Comparison of ENCODE assay signal across 8 cellular contexts in genomic region chr10:22002531-22003110, GRCh38. TPM values are rescaled to one million over a fixed set of nuclear protein-coding genes. Genes with fewer than 3 reads are reported as not detected.
A peak's percentile ranks its signal among the peaks of the same experiment; 100 is the strongest.
DNase-seq lines count a peak whose midpoint lies in the region; ATAC-seq and TF ChIP-seq lines count a peak whose summit lies in the region.

No MANE protein-coding gene starts in this region.

- H3K4me1 Mint-ChIP-seq in activated naive CD4-positive, alpha-beta T cell treated with anti-CD3 and anti-CD28 coated beads, Interleukin-2, amount 10 ng/mL, durations not matched to agents 7 days and 5 days: peaks cover 37% of the 10 kb centered on the region

- ATAC-seq in GM21526 (IDR thresholded peaks at IDR 0.05; ENCODE audit: low FRiP score, unreplicated experiment): peak; percentile 17
- peak in 3 of 4 donors; percentile 18 to 27 (median 25) for ATAC-seq in heart left ventricle
- peak in 2 of 4 donors; percentile 4 to 14 for ATAC-seq in psoas muscle

- H3K4me3 Mint-ChIP-seq in activated naive CD4-positive, alpha-beta T cell treated with anti-CD3 and anti-CD28 coated beads, Interleukin-2, amount 10 ng/mL, durations not matched to agents 7 days and 5 days: peak overlapping the region; percentile 87

- H3K27ac ChIP-seq in HUES6 (ENCODE audit: low read depth, low read length) (no peak overlapping the region), heart left ventricle (peak overlapping the region; percentile 78 to 99 (median 96)), psoas muscle (peak overlapping the region; percentile 94)

- no peaks in the 10 kb centered on the region for H3K9me3 Mint-ChIP-seq in activated naive CD4-positive, alpha-beta T cell treated with anti-CD3 and anti-CD28 coated beads, Interleukin-2, amount 10 ng/mL, durations not matched to agents 7 days and 5 days

- H3K27me3 ChIP-seq in HUES6 (ENCODE audit: control insufficient read depth, insufficient read depth, low read length) (peaks cover 9% of the 10 kb centered on the region), heart left ventricle (no peaks in the 10 kb centered on the region), psoas muscle (ENCODE audit: insufficient read depth in 3 of 3, low read length in 2 of 3) (no peaks in the 10 kb centered on the region)

- peak overlapping the region; percentile 91 for H3K27ac Mint-ChIP-seq in activated naive CD4-positive, alpha-beta T cell treated with anti-CD3 and anti-CD28 coated beads, Interleukin-2, amount 10 ng/mL, durations not matched to agents 7 days and 5 days

- peaks cover 13% of the 10 kb centered on the region for H3K27me3 Mint-ChIP-seq in activated naive CD4-positive, alpha-beta T cell treated with anti-CD3 and anti-CD28 coated beads, Interleukin-2, amount 10 ng/mL, durations not matched to agents 7 days and 5 days

- DNase-seq in DMS 273 (lab: John Stamatoyannopoulos, UW; ENCODE audit: unreplicated experiment): peak; percentile 39
- DNase-seq in DMS 273 treated with DMSO at 0.1 percent for 48 hours (lab: John Stamatoyannopoulos, UW): no peak
- DNase-seq in activated naive CD4-positive, alpha-beta T cell treated with anti-CD3 and anti-CD28 coated beads, Interleukin-2, amount 10 ng/mL, durations not matched to agents 7 days and 5 days: no peak
- DNase-seq in heart left ventricle: no peak
- DNase-seq in psoas muscle: no peak
- DNase-seq in activated CD4-positive, CD25-positive, alpha-beta regulatory T cell (lab: John Stamatoyannopoulos, UW): no peak

- H3K9me3 ChIP-seq in HUES6 (ENCODE audit: control insufficient read depth, insufficient read depth, low read depth, low read length): peaks cover 3% of the 10 kb centered on the region; the same call in 1 of the 2 replicates
- H3K9me3 ChIP-seq in heart left ventricle: no peaks in the 10 kb centered on the region
- H3K9me3 ChIP-seq in psoas muscle: no peaks in the 10 kb centered on the region

- intact Hi-C loops in heart left ventricle (cut with DNase I) (loop anchor here (1.0 to 10.0 kb wide), 22 partner anchors 20 to 1065 kb away; partner anchors contain the start of genes COMMD3 (in 6 of the 10), BMI1 (in 3 of the 10), MLLT10 (in 1 of the 10) and SPAG6 (in 1 of the 10)), psoas muscle (cut with DNase I) (loop anchor here (5.0 to 10.0 kb wide), 7 partner anchors 222 to 1065 kb away; partner anchors contain the start of gene BMI1 (in 1 of the 2))

- WGBS in heart left ventricle, 4 donors: 0% methylated on average over 16 to 17 of the region's 17 CpGs
- WGBS in psoas muscle, 3 donors: 1 to 2% (median 1%) methylated on average over 14 to 17 of the region's 17 CpGs

- TF ChIP-seq POLR2A in heart left ventricle (IDR thresholded peaks at IDR 0.05): no peak

- CTCF ChIA-PET in activated naive CD4-positive, alpha-beta T cell treated with anti-CD3 and anti-CD28 coated beads, Interleukin-2, amount 10 ng/mL, durations not matched to agents 7 days and 5 days (lab: Charles Lee): interaction anchor here (1.0 to 2.1 kb wide), 4 partner anchors 9 to 986 kb away, joined by 3 to 6 read pairs (median 6); no protein-coding TSS in a partner anchor

- H3K4me1 ChIP-seq in HUES6 (ENCODE audit: control insufficient read depth, insufficient read depth, low read length) (peaks cover 12% of the 10 kb centered on the region), heart left ventricle (peaks cover 0 to 26% (median 14%) of the 10 kb centered on the region in 12 donors), psoas muscle (peaks cover 12% of the 10 kb centered on the region)

- H3K36me3 ChIP-seq in HUES6 (ENCODE audit: control insufficient read depth, insufficient read depth, low read length) (no peaks in the 10 kb centered on the region), heart left ventricle (no peaks in the 10 kb centered on the region), psoas muscle (ENCODE audit: insufficient read depth in 1 of 2, low read depth in 1 of 2) (no peaks in the 10 kb centered on the region)

- peak overlapping the region; percentile 73 for H3K9ac ChIP-seq in HUES6 (ENCODE audit: low read length)

- TF ChIP-seq CTCF in heart left ventricle (IDR thresholded peaks at IDR 0.05) (no peak), psoas muscle (IDR thresholded peaks at IDR 0.05) (no peak)

- H3K36me3 Mint-ChIP-seq in activated naive CD4-positive, alpha-beta T cell treated with anti-CD3 and anti-CD28 coated beads, Interleukin-2, amount 10 ng/mL, durations not matched to agents 7 days and 5 days: peaks cover 5% of the 10 kb centered on the region

- H3K4me3 ChIP-seq in HUES6 (ENCODE audit: low read depth, low read length): peak overlapping the region; percentile 82
- H3K4me3 ChIP-seq in heart left ventricle: peak overlapping the region; percentile 69 to 96 (median 78)
- H3K4me3 ChIP-seq in psoas muscle: peak overlapping the region; percentile 78

RNA-seq across cellular contexts. Expression of gene DNAJC1, which starts 0.9 kb away (rescaled TPM):
- total RNA-seq in heart left ventricle (10 to 100 TPM in 8 of 9 donors, 1 to 10 TPM in 1; 9.5 to 68.4 (median 14.1) TPM), psoas muscle (10 to 100 TPM in 3 of 4 donors, 1 to 10 TPM in 1; 6.7 to 18.8 (median 11.3) TPM)
- polyA plus RNA-seq in heart left ventricle (10 to 100 TPM; 11.0 to 23.5 TPM), psoas muscle (10 to 100 TPM; 13.2 to 21.5 (median 18.3) TPM)
